In genomic region chr7:102993532-102994029, GRCh38 we compare ENCODE assay signal across 13 cellular contexts.
DNase-seq lines count a peak whose midpoint lies in the region; ATAC-seq and TF ChIP-seq lines count a peak whose summit lies in the region.
"Had no signal": no experiment of that assay in that cellular context is flagged by ENCODE, and none has a peak within 500 bp of the region (broad histone marks: within the 10 kb centered on the region; RNA-seq: fewer than 3 reads in every experiment).

No MANE protein-coding gene starts in this region.

- TF ChIP-seq POLR2A in body of pancreas (IDR thresholded peaks at IDR 0.05) = no peak

- H3K4me3 ChIP-seq in body of pancreas (no peak overlapping the region), left lung (no peak overlapping the region), H7 (ENCODE audit: insufficient read depth, low read depth, low read length) (no peak overlapping the region)

- H3K36me3 ChIP-seq in body of pancreas (replicated peaks in 1 of 2; ENCODE audit: insufficient read depth in 1 of 2, low read depth in 2 of 2) (no peaks in the 10 kb centered on the region), left lung (no peaks in the 10 kb centered on the region), H7 (replicated peaks; ENCODE audit: control insufficient read depth, insufficient read depth, low read length) (no peaks in the 10 kb centered on the region)

- H3K27me3 Mint-ChIP-seq in HFFc6 (ENCODE audit: insufficient read depth) = no peaks in the 10 kb centered on the region

- H3K27ac ChIP-seq in 22Rv1 (peak overlapping the region; percentile 26), body of pancreas (peak overlapping the region; percentile 57 to 79 (median 70)), left lung (peak overlapping the region in 1 of 2 donors; percentile 31)
- H3K27ac ChIP-seq: KMS-11 had no signal

- H3K36me3 Mint-ChIP-seq in HFFc6 (ENCODE audit: low read depth) = no peaks in the 10 kb centered on the region

- H3K4me1 ChIP-seq in body of pancreas = peaks cover 52% of the 10 kb centered on the region
- peaks cover 13 to 37% of the 10 kb centered on the region in 2 donors for H3K4me1 ChIP-seq in left lung

- peak; percentile 59 for ATAC-seq in body of pancreas
- peak; percentile 44 for ATAC-seq in left lung
- no peak for ATAC-seq in HG03280 (IDR thresholded peaks at IDR 0.05; ENCODE audit: unreplicated experiment)

- no peak for TF ChIP-seq CTCF in 22Rv1 (IDR thresholded peaks at IDR 0.05)
- no peak for TF ChIP-seq CTCF in HFFc6 (IDR thresholded peaks at IDR 0.05)
- TF ChIP-seq CTCF in body of pancreas (IDR thresholded peaks at IDR 0.05) = no peak
- TF ChIP-seq CTCF in left lung (IDR thresholded peaks at IDR 0.05) = no peak

- H3K27me3 ChIP-seq in body of pancreas = no peaks in the 10 kb centered on the region
- no peaks in the 10 kb centered on the region for H3K27me3 ChIP-seq in left lung
- no peaks in the 10 kb centered on the region for H3K27me3 ChIP-seq in H7 (ENCODE audit: control insufficient read depth, insufficient read depth, low read length)

- no peaks in the 10 kb centered on the region for H3K9me3 ChIP-seq in body of pancreas
- H3K9me3 ChIP-seq in left lung = no peaks in the 10 kb centered on the region

- H3K27ac Mint-ChIP-seq in HFFc6 = no peak overlapping the region

- H3K4me3 Mint-ChIP-seq in HFFc6 = no peak overlapping the region

- H3K4me1 Mint-ChIP-seq in HFFc6 (ENCODE audit: low read depth) = no peaks in the 10 kb centered on the region

- 3 to 5% methylated on average over 2 of the region's 2 CpGs for WGBS in body of pancreas, 2 donors

- intact Hi-C loops in body of pancreas (cut with DNase I) = no loop called here
- intact Hi-C loops in left lung (cut with DNase I) = no loop called here

- no peaks in the 10 kb centered on the region for H3K9me3 Mint-ChIP-seq in HFFc6

- DNase-seq in HFFc6 (peak; percentile 22), body of pancreas (peak in 3 of 4 donors; percentile 15 to 53 (median 35)), left lung (no peak), H7 (no peak)
- no peak for DNase-seq in activated T-cell treated with anti-CD3 and anti-CD28 coated beads, Interleukin-2, amount 50 U/mL, for 1 hour
- no peak for DNase-seq in activated CD4-positive, CD25-positive, alpha-beta regulatory T cell treated with anti-CD3 and anti-CD28 coated beads, Interleukin-2, amount 50 U/mL, for 72 hours
- DNase-seq: activated T-cell treated with anti-CD3 and anti-CD28 coated beads for 4 hours, cortex of kidney, NCI-H774, posterior cingulate gyrus had no signal

Comparison
In these comparisons a context has a peak if more than half of its experiments do, and no peak if none do; other contexts are left out.
1. DNase-seq: peak in HFFc6 (single experiment) and body of pancreas (3 of 4); none in left lung (0 of 2), activated T-cell treated with anti-CD3 and anti-CD28 coated beads, Interleukin-2, amount 50 U/mL, for 1 hour (single experiment), H7 (single experiment) and activated CD4-positive, CD25-positive, alpha-beta regulatory T cell treated with anti-CD3 and anti-CD28 coated beads, Interleukin-2, amount 50 U/mL, for 72 hours (single experiment).